9 cellular contexts compared by ENCODE assay signal in genomic region chr20:12207875-12208274, GRCh38.
DNase-seq lines count a peak whose midpoint lies in the region; ATAC-seq and TF ChIP-seq lines count a peak whose summit lies in the region.
"Had no signal": no experiment of that assay in that cellular context is flagged by ENCODE, and none has a peak within 500 bp of the region (broad histone marks: within the 10 kb centered on the region; RNA-seq: fewer than 3 reads in every experiment).

No MANE protein-coding gene starts in this region.

- no peak overlapping the region for H3K4me3 ChIP-seq in Jurkat, Clone E6-1 (ENCODE audit: low read length)
- H3K4me3 ChIP-seq in brain microvascular endothelial cell (ENCODE audit: low read depth, low read length) (no peak overlapping the region), mucosa of descending colon (no peak overlapping the region)

- H3K27ac ChIP-seq in brain microvascular endothelial cell, result no peak overlapping the region

- peak; percentile 38 for ATAC-seq in mucosa of descending colon
- no peak for ATAC-seq in HG03175 (IDR thresholded peaks at IDR 0.05; ENCODE audit: unreplicated experiment)
- no peak for ATAC-seq in HG03571 (IDR thresholded peaks at IDR 0.05; ENCODE audit: unreplicated experiment)
- no peak for ATAC-seq in GM18511 (IDR thresholded peaks at IDR 0.05; ENCODE audit: unreplicated experiment)

- TF ChIP-seq CTCF in brain microvascular endothelial cell (IDR thresholded peaks at IDR 0.05; ENCODE audit: low read depth, low read length, missing control alignments) (peak; percentile 83), mucosa of descending colon (IDR thresholded peaks at IDR 0.05) (peak; percentile 46)

- no peaks in the 10 kb centered on the region for H3K27me3 ChIP-seq in brain microvascular endothelial cell (replicated peaks)

- in situ Hi-C loops in brain microvascular endothelial cell (cut with HindIII; ENCODE audit: low pct_ligation_motif_present, low sequenced_read_pairs), result no loop called here

- intact Hi-C loops in mucosa of descending colon (cut with DNase I, micrococcal nuclease), result no loop called here

- no peaks in the 10 kb centered on the region for H3K4me1 ChIP-seq in mucosa of descending colon (ENCODE audit: low read depth)

- H3K36me3 ChIP-seq in brain microvascular endothelial cell (replicated peaks) (no peaks in the 10 kb centered on the region), mucosa of descending colon (ENCODE audit: low read depth) (no peaks in the 10 kb centered on the region)

- DNase-seq in ELF-1 (ENCODE audit: low read depth, low spot score), result peak; percentile 71
- peak; percentile 39 for DNase-seq in Jurkat, Clone E6-1 (ENCODE audit: low read depth, low spot score)
- peak; percentile 31 for DNase-seq in brain microvascular endothelial cell
- DNase-seq in mucosa of descending colon, result peak in 1 of 3 donors; percentile 57
- no peak for DNase-seq in NCI-H1092 (lab: John Stamatoyannopoulos, UW)
- DNase-seq: activated B cell treated with CpG ODN at 0.5 μM for 24 hours had no signal

- H3K9me3 ChIP-seq in mucosa of descending colon, result peaks cover 5% of the 10 kb centered on the region
